13 cellular contexts compared by ENCODE assay signal in genomic region chr3:47082519-47082918, GRCh38.
A peak's percentile ranks its signal among the peaks of the same experiment; 100 is the strongest.
DNase-seq lines count a peak whose midpoint lies in the region; ATAC-seq and TF ChIP-seq lines count a peak whose summit lies in the region.
"Had no signal": no experiment of that assay in that cellular context is flagged by ENCODE, and none has a peak within 500 bp of the region (broad histone marks: within the 10 kb centered on the region; RNA-seq: fewer than 3 reads in every experiment).

No MANE protein-coding gene starts in this region.

- peak overlapping the region in 6 of 8 donors; percentile 1 to 77 (median 57) for H3K27ac ChIP-seq in spleen
- H3K27ac ChIP-seq in RWPE1: no peak overlapping the region
- H3K27ac ChIP-seq: A549, pancreas had no signal

- DNase-seq in activated naive CD4-positive, alpha-beta T cell treated with anti-CD3 and anti-CD28 coated beads, Interleukin-2, amount 50 U/mL, for 72 hours (ENCODE audit: low spot score in 2 of 2): no peak
- peak; percentile 13 for DNase-seq in HS-5 (ENCODE audit: low read depth)
- DNase-seq in astrocyte of the spinal cord (ENCODE audit: low read depth, low spot score): peak; percentile 27
- no peak for DNase-seq in spleen
- DNase-seq in islet precursor cell: no peak
- DNase-seq in RWPE1 (ENCODE audit: low spot score): no peak
- no peak for DNase-seq in NCI-H2171 treated with DMSO at 0.1 percent for 48 hours (lab: John Stamatoyannopoulos, UW)
- DNase-seq: erythroblast, NCI-H1092 treated with DMSO at 0.1 percent for 48 hours, pancreas had no signal

- intact Hi-C loops in spleen (cut with DNase I; ENCODE audit: low total_unique reads): no loop called here

- no peak overlapping the region for H3K4me3 ChIP-seq in astrocyte of the spinal cord (ENCODE audit: low read depth, low read length)
- peak overlapping the region in 1 of 8 donors; percentile 10 for H3K4me3 ChIP-seq in spleen
- H3K4me3 ChIP-seq: A549, pancreas had no signal

- TF ChIP-seq CTCF in astrocyte of the spinal cord (IDR thresholded peaks at IDR 0.05; ENCODE audit: low read depth, low read length) (no peak), spleen (IDR thresholded peaks at IDR 0.05 in 8 of 11, conservative IDR thresholded peaks at IDR 0.05 in 3 of 11) (no peak), RWPE1 (conservative IDR thresholded peaks at IDR 0.05; ENCODE audit: low read depth) (no peak)

- POLR2A ChIA-PET in RWPE1 (lab: Yijun Ruan, JAX; ENCODE audit: low non-redundant PET): no interaction called here

- H3K27ac Mint-ChIP-seq in activated naive CD4-positive, alpha-beta T cell treated with anti-CD3 and anti-CD28 coated beads, Interleukin-2, amount 50 U/mL, for 24 hours: peak overlapping the region; percentile 76
- H3K27ac Mint-ChIP-seq in activated naive CD4-positive, alpha-beta T cell treated with anti-CD3 and anti-CD28 coated beads, Interleukin-2, amount 50 U/mL, for 72 hours: peak overlapping the region in 1 of 2 donors; percentile 56

- no peaks in the 10 kb centered on the region for H3K9me3 Mint-ChIP-seq in activated naive CD4-positive, alpha-beta T cell treated with anti-CD3 and anti-CD28 coated beads, Interleukin-2, amount 50 U/mL, for 24 hours
- H3K9me3 Mint-ChIP-seq in activated naive CD4-positive, alpha-beta T cell treated with anti-CD3 and anti-CD28 coated beads, Interleukin-2, amount 50 U/mL, for 72 hours: no peaks in the 10 kb centered on the region

- H3K4me3 Mint-ChIP-seq in activated naive CD4-positive, alpha-beta T cell treated with anti-CD3 and anti-CD28 coated beads, Interleukin-2, amount 50 U/mL, for 24 hours: no peak overlapping the region

- H3K27me3 Mint-ChIP-seq in activated naive CD4-positive, alpha-beta T cell treated with anti-CD3 and anti-CD28 coated beads, Interleukin-2, amount 50 U/mL, for 24 hours: no peaks in the 10 kb centered on the region

- H3K4me1 ChIP-seq in spleen: peaks cover 0 to 44% (median 10%) of the 10 kb centered on the region in 6 donors
- H3K4me1 ChIP-seq: A549, pancreas had no signal

- H3K27me3 ChIP-seq in spleen (replicated peaks in 1 of 7): no peaks in the 10 kb centered on the region
- H3K27me3 ChIP-seq: pancreas had no signal

- 59 to 83% (median 67%) methylated on average over 1 of the region's 1 CpG for WGBS in spleen, 5 donors

- peaks cover 34% of the 10 kb centered on the region for H3K4me1 Mint-ChIP-seq in activated naive CD4-positive, alpha-beta T cell treated with anti-CD3 and anti-CD28 coated beads, Interleukin-2, amount 50 U/mL, for 24 hours

- CTCF ChIA-PET in RWPE1 (lab: Yijun Ruan, JAX): no interaction called here

- no peaks in the 10 kb centered on the region for H3K9me3 ChIP-seq in spleen
- H3K9me3 ChIP-seq: A549, pancreas had no signal

- no peak for TF ChIP-seq POLR2A in spleen (IDR thresholded peaks at IDR 0.05)

- peaks cover 0 to 100% (median 63%) of the 10 kb centered on the region in 6 donors for H3K36me3 ChIP-seq in spleen

- no peak for ATAC-seq in activated naive CD4-positive, alpha-beta T cell treated with anti-CD3 and anti-CD28 coated beads, Interleukin-2, amount 50 U/mL, for 72 hours
- ATAC-seq: A549; activated CD4-positive, CD25-positive, alpha-beta regulatory T cell treated with anti-CD3 and anti-CD28 coated beads, Interleukin-2, amount 50 U/mL, for 24 hours; pancreas had no signal

- in situ Hi-C loops in astrocyte of the spinal cord (cut with HindIII; ENCODE audit: low sequenced_read_pairs): no loop called here

- H3K36me3 Mint-ChIP-seq in activated naive CD4-positive, alpha-beta T cell treated with anti-CD3 and anti-CD28 coated beads, Interleukin-2, amount 50 U/mL, for 24 hours: peaks cover 27% of the 10 kb centered on the region
- H3K36me3 Mint-ChIP-seq in activated naive CD4-positive, alpha-beta T cell treated with anti-CD3 and anti-CD28 coated beads, Interleukin-2, amount 50 U/mL, for 72 hours: peaks cover 6 to 23% of the 10 kb centered on the region in 2 donors

Comparison
In these comparisons a context has a peak if more than half of its experiments do, and no peak if none do; other contexts are left out.
1. DNase-seq: peak in HS-5 (single experiment) and astrocyte of the spinal cord (single experiment); none in activated naive CD4-positive, alpha-beta T cell treated with anti-CD3 and anti-CD28 coated beads, Interleukin-2, amount 50 U/mL, for 72 hours (0 of 2), spleen (single experiment), islet precursor cell (single experiment), RWPE1 (single experiment) and NCI-H2171 treated with DMSO at 0.1 percent for 48 hours (single experiment).